Comparison of ENCODE assay signal across 9 cellular contexts in the genomic region with DNA sequence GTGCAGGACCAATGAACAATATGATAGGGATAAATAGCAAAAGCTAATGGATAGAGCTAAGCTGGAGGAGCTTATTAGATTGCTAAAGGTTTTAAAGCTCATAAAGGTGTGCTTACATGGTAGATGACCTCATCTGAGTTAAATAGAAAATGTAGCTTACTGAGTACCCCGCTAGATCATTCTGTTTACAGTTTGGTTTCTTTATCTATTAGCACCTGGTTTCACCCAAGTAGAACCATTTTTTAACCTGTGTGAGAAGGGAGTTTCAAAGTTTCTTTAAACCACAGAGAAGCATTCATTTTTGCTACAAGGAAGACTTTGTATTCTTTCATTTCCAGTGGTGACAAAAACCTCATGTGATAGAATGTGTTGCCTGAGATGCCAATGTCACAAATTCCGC.
"Had no signal": no experiment of that assay in that cellular context is flagged by ENCODE, and none has a peak within 500 bp of the region (broad histone marks: within the 10 kb centered on the region; RNA-seq: fewer than 3 reads in every experiment).

No MANE protein-coding gene starts in this region.

- H3K4me3 Mint-ChIP-seq: GM23338, H9, HFFc6 had no signal

- H3K4me3 ChIP-seq: GM23248, GM23338, HAP-1 had no signal

- H3K4me1 ChIP-seq: HAP-1 had no signal

- H2AFZ ChIP-seq: GM23248, GM23338 had no signal

- H3K27ac Mint-ChIP-seq: GM23338, H9, HFFc6 had no signal

- DNase-seq: GM23248, GOT3, H7, H9, HCEC 1CT, HFFc6 had no signal

- H3K4me2 ChIP-seq: GM23338 had no signal

- ATAC-seq: GM23338, HCT116 had no signal

- H3K9ac ChIP-seq: GM23248 had no signal

- H3K36me3 ChIP-seq: HAP-1 had no signal

- H3K27ac ChIP-seq: GM23248 had no signal
